Comparison of ENCODE assay signal across 2 cellular contexts in the genomic region with DNA sequence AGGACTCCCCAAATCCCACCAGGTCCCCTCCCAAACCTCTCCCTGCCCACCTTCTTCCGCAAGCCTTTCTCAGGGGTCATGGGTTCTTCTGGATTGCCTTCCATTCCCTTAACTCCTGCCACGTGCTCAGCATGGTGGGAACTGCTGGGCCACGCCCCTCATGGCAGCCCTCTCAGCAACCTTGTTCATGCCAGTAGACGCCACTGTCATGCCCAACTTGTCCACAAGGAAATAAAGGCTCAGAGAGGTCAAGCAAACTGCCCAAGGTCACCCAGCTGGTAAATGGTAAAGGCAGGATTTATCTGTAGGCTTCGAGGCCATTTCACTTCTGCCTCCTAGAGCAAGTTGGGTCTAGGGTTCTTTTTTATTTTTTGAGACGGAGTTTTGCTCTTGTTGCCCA.
TF ChIP-seq lines count a peak whose summit lies in the region.

No MANE protein-coding gene starts in this region.

TF ChIP-seq in GM23338, 12 proteins besides CTCF, POLR2A, EP300 and RAD21 (continued from another document):
- no peak for TF ChIP-seq ETS1 (IDR thresholded peaks at IDR 0.05)
- TF ChIP-seq POLR2AphosphoS5 (IDR thresholded peaks at IDR 0.05; ENCODE audit: low read depth) = no peak
- TF ChIP-seq NANOG (IDR thresholded peaks at IDR 0.05; ENCODE audit: borderline replicate concordance) = no peak
- TF ChIP-seq, protein P1, sequence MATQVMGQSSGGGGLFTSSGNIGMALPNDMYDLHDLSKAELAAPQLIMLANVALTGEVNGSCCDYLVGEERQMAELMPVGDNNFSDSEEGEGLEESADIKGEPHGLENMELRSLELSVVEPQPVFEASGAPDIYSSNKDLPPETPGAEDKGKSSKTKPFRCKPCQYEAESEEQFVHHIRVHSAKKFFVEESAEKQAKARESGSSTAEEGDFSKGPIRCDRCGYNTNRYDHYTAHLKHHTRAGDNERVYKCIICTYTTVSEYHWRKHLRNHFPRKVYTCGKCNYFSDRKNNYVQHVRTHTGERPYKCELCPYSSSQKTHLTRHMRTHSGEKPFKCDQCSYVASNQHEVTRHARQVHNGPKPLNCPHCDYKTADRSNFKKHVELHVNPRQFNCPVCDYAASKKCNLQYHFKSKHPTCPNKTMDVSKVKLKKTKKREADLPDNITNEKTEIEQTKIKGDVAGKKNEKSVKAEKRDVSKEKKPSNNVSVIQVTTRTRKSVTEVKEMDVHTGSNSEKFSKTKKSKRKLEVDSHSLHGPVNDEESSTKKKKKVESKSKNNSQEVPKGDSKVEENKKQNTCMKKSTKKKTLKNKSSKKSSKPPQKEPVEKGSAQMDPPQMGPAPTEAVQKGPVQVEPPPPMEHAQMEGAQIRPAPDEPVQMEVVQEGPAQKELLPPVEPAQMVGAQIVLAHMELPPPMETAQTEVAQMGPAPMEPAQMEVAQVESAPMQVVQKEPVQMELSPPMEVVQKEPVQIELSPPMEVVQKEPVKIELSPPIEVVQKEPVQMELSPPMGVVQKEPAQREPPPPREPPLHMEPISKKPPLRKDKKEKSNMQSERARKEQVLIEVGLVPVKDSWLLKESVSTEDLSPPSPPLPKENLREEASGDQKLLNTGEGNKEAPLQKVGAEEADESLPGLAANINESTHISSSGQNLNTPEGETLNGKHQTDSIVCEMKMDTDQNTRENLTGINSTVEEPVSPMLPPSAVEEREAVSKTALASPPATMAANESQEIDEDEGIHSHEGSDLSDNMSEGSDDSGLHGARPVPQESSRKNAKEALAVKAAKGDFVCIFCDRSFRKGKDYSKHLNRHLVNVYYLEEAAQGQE (IDR thresholded peaks at IDR 0.05; ENCODE audit: unreplicated experiment) = no peak
- no peak for TF ChIP-seq ZNF462 (CRISPR knock-in tag; IDR thresholded peaks at IDR 0.05)
- TF ChIP-seq ZNF114 (CRISPR knock-in tag; IDR thresholded peaks at IDR 0.05) = no peak
- no peak for TF ChIP-seq EZH2 (IDR thresholded peaks at IDR 0.05; ENCODE audit: low read depth, unreplicated experiment)
- no peak for TF ChIP-seq JUNB (IDR thresholded peaks at IDR 0.05; ENCODE audit: unreplicated experiment)

TF ChIP-seq in SK-N-SH treated with all-trans-retinoic acid at 6 μM for 48 hours, 23 proteins besides CTCF, POLR2A, EP300 and RAD21 (continued from another document):
- TF ChIP-seq CSRNP3 (CRISPR knock-in tag; IDR thresholded peaks at IDR 0.05) = no peak
- TF ChIP-seq ZFP30 (CRISPR knock-in tag; IDR thresholded peaks at IDR 0.05) = no peak
- no peak for TF ChIP-seq BACH2 (CRISPR knock-in tag; IDR thresholded peaks at IDR 0.05; ENCODE audit: borderline replicate concordance)
- TF ChIP-seq SNAI2 (CRISPR knock-in tag; IDR thresholded peaks at IDR 0.05) = no peak
- TF ChIP-seq RARB (CRISPR knock-in tag; IDR thresholded peaks at IDR 0.05) = no peak
- no peak for TF ChIP-seq ZC3H10 (CRISPR knock-in tag; IDR thresholded peaks at IDR 0.05)
- TF ChIP-seq, protein P2, sequence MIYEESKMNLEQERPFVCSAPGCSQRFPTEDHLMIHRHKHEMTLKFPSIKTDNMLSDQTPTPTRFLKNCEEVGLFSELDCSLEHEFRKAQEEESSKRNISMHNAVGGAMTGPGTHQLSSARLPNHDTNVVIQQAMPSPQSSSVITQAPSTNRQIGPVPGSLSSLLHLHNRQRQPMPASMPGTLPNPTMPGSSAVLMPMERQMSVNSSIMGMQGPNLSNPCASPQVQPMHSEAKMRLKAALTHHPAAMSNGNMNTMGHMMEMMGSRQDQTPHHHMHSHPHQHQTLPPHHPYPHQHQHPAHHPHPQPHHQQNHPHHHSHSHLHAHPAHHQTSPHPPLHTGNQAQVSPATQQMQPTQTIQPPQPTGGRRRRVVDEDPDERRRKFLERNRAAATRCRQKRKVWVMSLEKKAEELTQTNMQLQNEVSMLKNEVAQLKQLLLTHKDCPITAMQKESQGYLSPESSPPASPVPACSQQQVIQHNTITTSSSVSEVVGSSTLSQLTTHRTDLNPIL (CRISPR knock-in tag; IDR thresholded peaks at IDR 0.05; ENCODE audit: low read depth) = no peak
- no peak for TF ChIP-seq GLIS3 (CRISPR knock-in tag; IDR thresholded peaks at IDR 0.05)
- TF ChIP-seq ZNF70 (CRISPR knock-in tag; IDR thresholded peaks at IDR 0.05) = no peak
- no peak for TF ChIP-seq TSHZ2 (CRISPR knock-in tag; IDR thresholded peaks at IDR 0.05)
- TF ChIP-seq TOX (CRISPR knock-in tag; IDR thresholded peaks at IDR 0.05; ENCODE audit: borderline replicate concordance) = no peak
- TF ChIP-seq ISL1 (CRISPR knock-in tag; IDR thresholded peaks at IDR 0.05) = no peak
- no peak for TF ChIP-seq ZNF565 (CRISPR knock-in tag; conservative IDR thresholded peaks at IDR 0.05; ENCODE audit: low read depth)
